ENCODE assay signal across 8 cellular contexts in genomic region chr15:68791431-68792283, GRCh38. TPM values are rescaled to one million over a fixed set of nuclear protein-coding genes. Genes with fewer than 3 reads are reported as not detected.
DNase-seq lines count a peak whose midpoint lies in the region; ATAC-seq and TF ChIP-seq lines count a peak whose summit lies in the region.

No MANE protein-coding gene starts in this region.

- H3K9me3 Mint-ChIP-seq in type B pancreatic cell: no peaks in the 10 kb centered on the region

- TF ChIP-seq CTCF in type B pancreatic cell (conservative IDR thresholded peaks at IDR 0.05): no peak

- DNase-seq in activated CD4-positive, alpha-beta T cell treated with anti-CD3 and anti-CD28 coated beads for 4 hours: peak; percentile 33 to 38
- DNase-seq in germinal center (ENCODE audit: low spot score) (peak; percentile 37), type B pancreatic cell (ENCODE audit: extremely low spot score, unreplicated experiment) (no peak), DMS53 (lab: John Stamatoyannopoulos, UW) (no peak), Ammon's horn (ENCODE audit: low spot score) (no peak), AG08396 (ENCODE audit: low spot score) (no peak)

- peaks cover 8% of the 10 kb centered on the region for H3K36me3 Mint-ChIP-seq in type B pancreatic cell

- H3K4me3 Mint-ChIP-seq in type B pancreatic cell: no peak overlapping the region

- peak overlapping the region; percentile 72 for H3K27ac Mint-ChIP-seq in type B pancreatic cell

- H3K4me1 Mint-ChIP-seq in type B pancreatic cell (ENCODE audit: unreplicated experiment): peaks cover 87% of the 10 kb centered on the region

- H3K27me3 Mint-ChIP-seq in type B pancreatic cell: no peaks in the 10 kb centered on the region

- ATAC-seq in GM19035 (IDR thresholded peaks at IDR 0.05; ENCODE audit: unreplicated experiment) (peak; percentile 53), HG03103 (IDR thresholded peaks at IDR 0.05; ENCODE audit: low read depth, unreplicated experiment) (peak; percentile 50)

RNA-seq across cellular contexts. Expression of gene ANP32A, which starts 29.0 kb away (rescaled TPM):
- 167 and 222 TPM in 2 replicates for total RNA-seq in type B pancreatic cell (ENCODE audit: low replicate concordance)

Comparison
In these comparisons a context has a peak if more than half of its experiments do, and no peak if none do; other contexts are left out.
1. DNase-seq: peak in activated CD4-positive, alpha-beta T cell treated with anti-CD3 and anti-CD28 coated beads for 4 hours (2 of 2) and germinal center (single experiment); none in type B pancreatic cell (single experiment), DMS53 (single experiment), Ammon's horn (single experiment) and AG08396 (single experiment).